ENCODE assay signal across 22 cellular contexts in the genomic region with DNA sequence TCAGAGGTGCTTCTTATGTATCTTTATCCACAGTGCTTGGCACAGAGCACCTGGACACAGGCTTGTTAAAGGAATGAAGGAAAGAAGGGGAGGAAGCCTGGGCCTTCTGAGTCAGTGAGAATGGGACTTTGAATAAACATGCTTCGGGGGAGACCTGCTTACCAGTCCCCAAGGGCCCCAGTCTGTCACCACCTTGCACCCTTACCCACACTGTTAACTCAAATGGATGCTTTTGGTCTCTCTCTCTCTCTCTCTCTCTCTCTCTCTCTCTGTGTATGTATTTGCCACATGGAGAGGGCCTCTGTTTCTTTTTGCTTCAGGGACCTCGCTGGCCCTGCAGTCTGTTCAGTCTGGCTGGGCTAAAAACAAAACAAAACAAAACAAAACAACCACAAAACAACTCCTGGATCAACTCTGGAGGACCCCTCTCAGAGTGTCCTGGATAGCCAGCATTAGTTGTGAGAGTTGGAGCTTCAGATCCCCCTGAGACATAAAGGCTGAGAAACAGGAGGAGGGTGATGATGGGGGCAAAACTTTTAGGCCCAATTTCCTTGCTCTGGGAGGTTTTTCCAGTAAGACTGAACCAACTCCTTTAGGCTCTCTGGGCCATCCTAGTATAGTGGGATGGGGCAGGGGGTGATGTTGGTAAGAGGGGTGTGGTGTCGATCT. TPM values are rescaled to one million over a fixed set of nuclear protein-coding genes. Genes with fewer than 3 reads are reported as not detected.
DNase-seq lines count a peak whose midpoint lies in the region; ATAC-seq and TF ChIP-seq lines count a peak whose summit lies in the region.
"Had no signal": no experiment of that assay in that cellular context is flagged by ENCODE, and none has a peak within 500 bp of the region (broad histone marks: within the 10 kb centered on the region; RNA-seq: fewer than 3 reads in every experiment).

No MANE protein-coding gene starts in this region.

- H3K27ac ChIP-seq in DND-41 (ENCODE audit: low read length), result no peak overlapping the region
- H3K27ac ChIP-seq in neuronal stem cell (replicated peaks; ENCODE audit: low read length), result no peak overlapping the region
- H3K27ac ChIP-seq: brain microvascular endothelial cell, HL-60, psoas muscle, thyroid gland, VCaP had no signal

- H3K4ac ChIP-seq in neuronal stem cell (ENCODE audit: low read length), result no peak overlapping the region

- TF ChIP-seq CTCF in DND-41 (IDR thresholded peaks at IDR 0.05; ENCODE audit: borderline replicate concordance, extremely low read depth, low read length, poor library complexity, severe bottlenecking), result no peak
- TF ChIP-seq CTCF in glutamatergic neuron (IDR thresholded peaks at IDR 0.05; ENCODE audit: partially characterized antibody, unreplicated experiment), result no peak

- H4K8ac ChIP-seq in neuronal stem cell (ENCODE audit: low read depth, low read length), result no peak overlapping the region

- POLR2A ChIA-PET in T-cell (lab: Charles Lee), result no interaction called here

- no peak overlapping the region for H2AK5ac ChIP-seq in neuronal stem cell (ENCODE audit: low read depth, low read length)

- no peak for DNase-seq in DND-41
- DNase-seq in T-cell, result no peak
- DNase-seq in glutamatergic neuron, result no peak
- DNase-seq in neuronal stem cell (ENCODE audit: low spot score), result no peak
- DNase-seq: activated CD4-positive, alpha-beta T cell treated with anti-CD3 and anti-CD28 coated beads, Interleukin-2, amount 10 ng/mL, durations not matched to agents 7 days and 5 days; activated CD8-positive, alpha-beta memory T cell treated with anti-CD3 and anti-CD28 coated beads, Interleukin-2, amount 10 ng/mL, durations not matched to agents 7 days and 5 days; brain microvascular endothelial cell; CD4-positive, alpha-beta memory T cell; effector CD8-positive, alpha-beta T cell; mesendoderm; NCI-H1694; NCI-H69; psoas muscle; thyroid gland had no signal

- peaks cover 2% of the 10 kb centered on the region for H3K79me2 ChIP-seq in DND-41 (ENCODE audit: insufficient read depth, low read length)

- H2AFZ ChIP-seq in DND-41 (ENCODE audit: low read depth, low read length) (peak overlapping the region; percentile 11; the same call in 1 of the 2 replicates), neuronal stem cell (ENCODE audit: low read length) (peak overlapping the region; percentile 74)

- H3K18ac ChIP-seq in neuronal stem cell (ENCODE audit: low read length), result no peak overlapping the region

- no peak overlapping the region for H2BK5ac ChIP-seq in neuronal stem cell (ENCODE audit: low read length)

- H3K9me3 ChIP-seq in DND-41 (ENCODE audit: insufficient read depth, low read length, severe bottlenecking), result no peaks in the 10 kb centered on the region
- H3K9me3 ChIP-seq in neuronal stem cell (replicated peaks in 1 of 2; ENCODE audit: control insufficient read depth in 2 of 2, insufficient read depth in 1 of 2, low read depth in 1 of 2, low read length in 2 of 2), result no peaks in the 10 kb centered on the region
- H3K9me3 ChIP-seq: psoas muscle, thyroid gland had no signal

- WGBS in neuronal stem cell (ENCODE audit: extremely low coverage in 2 of 2, insufficient read length in 2 of 2, insufficient replicate concordance in 1 of 2), 2 donors, result no CpG with 5 or more reads among the region's 3 CpGs

- peaks cover 20 to 24% (median 21%) of the 10 kb centered on the region in 3 donors for H3K4me1 Mint-ChIP-seq in T-cell
- peaks cover 40% of the 10 kb centered on the region for H3K4me1 Mint-ChIP-seq in glutamatergic neuron (ENCODE audit: low read depth, unreplicated experiment)

- H3K27me3 Mint-ChIP-seq in T-cell (peaks cover 0 to 9% of the 10 kb centered on the region in 2 donors), glutamatergic neuron (ENCODE audit: unreplicated experiment) (peaks cover 24% of the 10 kb centered on the region)

- H3K14ac ChIP-seq in neuronal stem cell (ENCODE audit: low read length), result no peak overlapping the region

- no peak overlapping the region for H3K23ac ChIP-seq in neuronal stem cell (ENCODE audit: low read depth, low read length, poor library complexity)

- H3K9me3 Mint-ChIP-seq in T-cell (no peaks in the 10 kb centered on the region), glutamatergic neuron (ENCODE audit: unreplicated experiment) (peaks cover 16% of the 10 kb centered on the region)
- H3K9me3 Mint-ChIP-seq: activated CD4-positive, alpha-beta T cell treated with anti-CD3 and anti-CD28 coated beads, Interleukin-2, amount 10 ng/mL, durations not matched to agents 7 days and 5 days; CD4-positive, alpha-beta memory T cell; stimulated activated naive CD8-positive, alpha-beta T cell treated with anti-CD3 and anti-CD28 coated beads, Interleukin-15, Interleukin-2, amounts not matched to agents 100 ng/mL and 50 ng/mL, for 24 hours had no signal

- H3K36me3 ChIP-seq in DND-41 (ENCODE audit: insufficient read depth, low read length) (peaks cover 1% of the 10 kb centered on the region; the same call in 1 of the 2 replicates), neuronal stem cell (replicated peaks in 1 of 2; ENCODE audit: control insufficient read depth in 2 of 2, insufficient read depth in 2 of 2, low read length in 2 of 2) (no peaks in the 10 kb centered on the region)
- H3K36me3 ChIP-seq: brain microvascular endothelial cell, thyroid gland had no signal

- no peak overlapping the region for H3K4me3 ChIP-seq in DND-41 (ENCODE audit: low read depth in 1 of 2, low read length in 2 of 2)
- no peak overlapping the region for H3K4me3 ChIP-seq in neuronal stem cell (ENCODE audit: low read length in 2 of 2)
- H3K4me3 ChIP-seq: psoas muscle, thyroid gland had no signal

- H3K27ac Mint-ChIP-seq in T-cell (no peak overlapping the region), glutamatergic neuron (ENCODE audit: unreplicated experiment) (peak overlapping the region; percentile 90)
- H3K27ac Mint-ChIP-seq: activated CD4-positive, alpha-beta T cell treated with anti-CD3 and anti-CD28 coated beads, Interleukin-2, amount 10 ng/mL, durations not matched to agents 7 days and 5 days; activated CD8-positive, alpha-beta memory T cell treated with anti-CD3 and anti-CD28 coated beads, Interleukin-2, amount 10 ng/mL, durations not matched to agents 7 days and 5 days; CD4-positive, alpha-beta memory T cell; stimulated activated naive CD8-positive, alpha-beta T cell treated with anti-CD3 and anti-CD28 coated beads, Interleukin-15, Interleukin-2, amounts not matched to agents 100 ng/mL and 50 ng/mL, for 24 hours had no signal

- H2BK12ac ChIP-seq in neuronal stem cell (ENCODE audit: low read length), result no peak overlapping the region

- H3K79me1 ChIP-seq in neuronal stem cell (ENCODE audit: low read depth, low read length), result no peaks in the 10 kb centered on the region

- H3K36me3 Mint-ChIP-seq in T-cell, result no peaks in the 10 kb centered on the region
- no peaks in the 10 kb centered on the region for H3K36me3 Mint-ChIP-seq in glutamatergic neuron (ENCODE audit: unreplicated experiment)
- H3K36me3 Mint-ChIP-seq: activated CD8-positive, alpha-beta memory T cell treated with anti-CD3 and anti-CD28 coated beads, Interleukin-2, amount 10 ng/mL, durations not matched to agents 7 days and 5 days; CD4-positive, alpha-beta memory T cell had no signal

- CTCF ChIA-PET in T-cell (lab: Charles Lee), result no interaction called here

- H3K9ac ChIP-seq in DND-41 (ENCODE audit: low read depth, low read length), result no peak overlapping the region
- no peak overlapping the region for H3K9ac ChIP-seq in neuronal stem cell (ENCODE audit: low read depth, low read length, poor library complexity)

- no peak overlapping the region for H4K91ac ChIP-seq in neuronal stem cell (ENCODE audit: low read depth, low read length, poor library complexity)

- H3K4me1 ChIP-seq in DND-41 (ENCODE audit: insufficient read depth, low read length) (peaks cover 7% of the 10 kb centered on the region), neuronal stem cell (ENCODE audit: control insufficient read depth in 2 of 2, insufficient read depth in 1 of 2, low read depth in 1 of 2, low read length in 2 of 2) (peaks cover 25 to 31% of the 10 kb centered on the region in 2 donors)

- no peak for ATAC-seq in DND-41 (ENCODE audit: insufficient read depth, low read depth)
- ATAC-seq in T-cell (replicated peaks in 1 of 4), result no peak
- no peak for ATAC-seq in GM18867 (IDR thresholded peaks at IDR 0.05; ENCODE audit: unreplicated experiment)
- ATAC-seq in HG02623 (IDR thresholded peaks at IDR 0.05; ENCODE audit: unreplicated experiment), result no peak
- ATAC-seq in GM21717 (IDR thresholded peaks at IDR 0.05; ENCODE audit: unreplicated experiment), result no peak
- ATAC-seq: activated CD8-positive, alpha-beta memory T cell treated with anti-CD3 and anti-CD28 coated beads, Interleukin-2, amount 10 ng/mL, durations not matched to agents 7 days and 5 days; psoas muscle had no signal

- H3K4me3 Mint-ChIP-seq in T-cell (peak overlapping the region in 2 of 3 donors; percentile 24 to 40), glutamatergic neuron (ENCODE audit: unreplicated experiment) (peak overlapping the region; percentile 97)
- H3K4me3 Mint-ChIP-seq: activated CD4-positive, alpha-beta T cell treated with anti-CD3 and anti-CD28 coated beads, Interleukin-2, amount 10 ng/mL, durations not matched to agents 7 days and 5 days had no signal

- no peak overlapping the region for H2BK15ac ChIP-seq in neuronal stem cell (ENCODE audit: low read length)

- no peak overlapping the region for H2BK120ac ChIP-seq in neuronal stem cell (ENCODE audit: low read depth, low read length)

- H3K27me3 ChIP-seq in DND-41 (ENCODE audit: insufficient read depth, low read length, poor library complexity) (peaks cover 31% of the 10 kb centered on the region), neuronal stem cell (ENCODE audit: control insufficient read depth in 3 of 3, insufficient read depth in 3 of 3, low read depth in 1 of 3, low read length in 3 of 3) (peaks cover 0 to 33% (median 11%) of the 10 kb centered on the region in 3 experiments)
- H3K27me3 ChIP-seq: thyroid gland had no signal

- H3K4me2 ChIP-seq in DND-41 (ENCODE audit: insufficient read depth, low read length) (no peak overlapping the region), neuronal stem cell (ENCODE audit: insufficient read depth, low read length, poor library complexity, severe bottlenecking) (no peak overlapping the region)

- no peaks in the 10 kb centered on the region for H4K20me1 ChIP-seq in DND-41 (ENCODE audit: insufficient read depth, low read length)

RNA-seq across cellular contexts. Expression of gene KIF5A, which starts 1.9 kb away (rescaled TPM):
- total RNA-seq in T-cell, result 1 to 10 TPM in 2 of 5 donors, under 1 TPM in 3; 0.83 to 1.8 (median 0.92) TPM
- 314 TPM for total RNA-seq in glutamatergic neuron (ENCODE audit: unreplicated experiment)
- 3.7 TPM for polyA plus RNA-seq in neuronal stem cell (2013, experiment 1 of 2)
- polyA plus RNA-seq in neuronal stem cell (2013, experiment 2 of 2), result 3.8 TPM
- total RNA-seq: LHCN-M2, myocyte had no signal
- polyA plus RNA-seq: CD4-positive, alpha-beta memory T cell had no signal

RNA-seq across cellular contexts. Expression of gene DCTN2, which starts 4.8 kb away (rescaled TPM):
- total RNA-seq in T-cell (10 to 100 TPM; 60.1 to 81.9 (median 71.5) TPM), glutamatergic neuron (ENCODE audit: unreplicated experiment) (484 TPM)
- polyA plus RNA-seq in neuronal stem cell (2013, experiment 1 of 2), result 127 TPM
- polyA plus RNA-seq in neuronal stem cell (2013, experiment 2 of 2), result 118 TPM

RNA-seq across cellular contexts. Expression of gene MBD6, which starts 29.1 kb away (rescaled TPM):
- total RNA-seq in T-cell (100 to 1,000 TPM; 109 to 122 (median 114) TPM), glutamatergic neuron (ENCODE audit: unreplicated experiment) (108 TPM)
- 24.7 TPM for polyA plus RNA-seq in neuronal stem cell (2013, experiment 1 of 2)
- polyA plus RNA-seq in neuronal stem cell (2013, experiment 2 of 2), result 24.8 TPM

RNA-seq across cellular contexts. Expression of gene DDIT3, which starts 31.5 kb away (rescaled TPM):
- total RNA-seq in T-cell, result 10 to 100 TPM; 34.5 to 93.5 (median 40.7) TPM
- total RNA-seq in glutamatergic neuron (ENCODE audit: unreplicated experiment), result 70.9 TPM
- polyA plus RNA-seq in neuronal stem cell (2013, experiment 1 of 2), result 7.3 TPM
- 5.7 TPM for polyA plus RNA-seq in neuronal stem cell (2013, experiment 2 of 2)

RNA-seq across cellular contexts. Expression of gene PIP4K2C, which starts 39.2 kb away (rescaled TPM):
- total RNA-seq in T-cell, result 10 to 100 TPM; 21.7 to 30.9 (median 27.9) TPM
- 27.5 TPM for total RNA-seq in glutamatergic neuron (ENCODE audit: unreplicated experiment)
- polyA plus RNA-seq in neuronal stem cell (2013, experiment 1 of 2), result 9.6 TPM
- polyA plus RNA-seq in neuronal stem cell (2013, experiment 2 of 2), result 9.4 TPM

Comparison
In these comparisons a context has a peak if more than half of its experiments do, and no peak if none do; other contexts are left out.
1. RNA of gene KIF5A, which starts 1.9 kb away (total RNA-seq): 314 TPM in glutamatergic neuron (single experiment); 0.83 to 1.8 TPM in T-cell; every median in the first group is over 100 times any median in the second.